9 cellular contexts compared by ENCODE assay signal in the genomic region with DNA sequence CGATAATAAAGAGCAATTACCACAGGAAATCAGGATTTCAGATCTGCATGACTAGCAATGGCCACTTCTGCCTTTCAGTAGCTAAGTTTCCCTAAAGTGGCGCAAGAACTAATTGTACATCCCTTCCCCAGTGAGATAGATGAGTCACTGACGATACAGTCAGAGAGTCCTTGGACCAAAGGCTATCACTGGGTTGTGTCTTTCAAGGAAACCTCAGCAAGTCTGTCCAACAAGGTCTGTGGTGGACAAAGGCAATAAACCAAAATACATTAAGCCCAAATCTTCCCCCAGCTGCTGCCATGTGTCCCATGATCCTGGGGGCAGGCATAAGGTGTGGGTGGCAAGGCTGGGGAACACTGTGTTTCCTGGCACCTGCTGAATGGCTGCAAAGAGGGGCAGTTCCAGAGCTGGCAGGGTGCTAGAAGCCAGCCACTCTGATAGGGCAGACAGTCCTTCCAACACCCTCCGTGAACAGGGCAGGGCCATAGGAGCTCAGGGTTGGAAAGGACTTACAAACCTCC. TPM values are rescaled to one million over a fixed set of nuclear protein-coding genes. Genes with fewer than 3 reads are reported as not detected.
DNase-seq lines count a peak whose midpoint lies in the region; ATAC-seq and TF ChIP-seq lines count a peak whose summit lies in the region.
"Had no signal": no experiment of that assay in that cellular context is flagged by ENCODE, and none has a peak within 500 bp of the region (broad histone marks: within the 10 kb centered on the region; RNA-seq: fewer than 3 reads in every experiment).

No MANE protein-coding gene starts in this region.

- H3K4me1 ChIP-seq in SJSA1 (replicated peaks) (peaks cover 30% of the 10 kb centered on the region), spleen (peaks cover 3 to 65% (median 30%) of the 10 kb centered on the region in 6 donors), suprapubic skin (peaks cover 24% of the 10 kb centered on the region)

- peak; percentile 69 for DNase-seq in HS-5 (ENCODE audit: low read depth)
- DNase-seq in SJSA1 (ENCODE audit: low read depth in 1 of 2, low spot score in 2 of 2), result peak in 1 of 2 experiments; percentile 46
- peak; percentile 62 to 76 for DNase-seq in foreskin fibroblast
- peak; percentile 21 for DNase-seq in spleen
- no peak for DNase-seq in suprapubic skin (ENCODE audit: low spot score in 2 of 2)
- DNase-seq: activated CD8-positive, alpha-beta memory T cell treated with anti-CD3 and anti-CD28 coated beads for 24 hours; NCI-H2171 had no signal

- H3K9me3 ChIP-seq in SJSA1 (replicated peaks), result no peaks in the 10 kb centered on the region
- no peaks in the 10 kb centered on the region for H3K9me3 ChIP-seq in spleen
- no peaks in the 10 kb centered on the region for H3K9me3 ChIP-seq in suprapubic skin

- TF ChIP-seq CTCF in foreskin fibroblast (IDR thresholded peaks at IDR 0.05; ENCODE audit: low read depth, low read length) (no peak), spleen (IDR thresholded peaks at IDR 0.05 in 8 of 11, conservative IDR thresholded peaks at IDR 0.05 in 3 of 11) (no peak), suprapubic skin (IDR thresholded peaks at IDR 0.05) (no peak)

- TF ChIP-seq POLR2A in spleen (IDR thresholded peaks at IDR 0.05) (no peak), suprapubic skin (IDR thresholded peaks at IDR 0.05) (no peak)

- H3K27ac ChIP-seq in SJSA1, result 0 out of 2 replicates have a peak overlapping the region, but pooled peaks have one; percentile 4
- peak overlapping the region in 1 of 8 donors; percentile 45 for H3K27ac ChIP-seq in spleen
- H3K27ac ChIP-seq in suprapubic skin, result no peak overlapping the region

- H3K4me3 ChIP-seq in SJSA1 (no peak overlapping the region), foreskin fibroblast (ENCODE audit: low read depth in 1 of 2, low read length in 2 of 2) (no peak overlapping the region), spleen (no peak overlapping the region), suprapubic skin (no peak overlapping the region)

- no peaks in the 10 kb centered on the region for H3K36me3 ChIP-seq in SJSA1
- H3K36me3 ChIP-seq in spleen, result no peaks in the 10 kb centered on the region
- no peaks in the 10 kb centered on the region for H3K36me3 ChIP-seq in suprapubic skin

- no peak for TF ChIP-seq EP300 in suprapubic skin (IDR thresholded peaks at IDR 0.05)

- WGBS in spleen, 5 donors, result 55 to 83% (median 69%) methylated on average over 3 to 4 of the region's 4 CpGs
- 84% methylated on average over 4 of the region's 4 CpGs for WGBS in suprapubic skin

- intact Hi-C loops in spleen (cut with DNase I; ENCODE audit: low total_unique reads), result no loop called here

- ATAC-seq in HG02759 (IDR thresholded peaks at IDR 0.05; ENCODE audit: unreplicated experiment) (no peak), HG03095 (IDR thresholded peaks at IDR 0.05; ENCODE audit: unreplicated experiment) (no peak)

- H3K27me3 ChIP-seq in SJSA1 (replicated peaks) (no peaks in the 10 kb centered on the region), spleen (replicated peaks in 1 of 7) (peaks cover 0 to 30% (median 0%) of the 10 kb centered on the region in 7 donors), suprapubic skin (no peaks in the 10 kb centered on the region)

RNA-seq across cellular contexts. Expression of gene MTMR4, which starts 20.5 kb away (rescaled TPM):
- total RNA-seq in SJSA1 (2014; rRNA removed; shearing (Covaris generic)), result 20.3 and 40.2 TPM in 2 replicates
- total RNA-seq in spleen, result 10 to 100 TPM; 42.0 to 61.9 (median 50.3) TPM
- 10 to 100 TPM; 12.7 to 17.3 (median 14.1) TPM for polyA plus RNA-seq in spleen
- 10 to 100 TPM; 31.7 to 66.0 (median 53.4) TPM for total RNA-seq in suprapubic skin

RNA-seq across cellular contexts. Expression of gene HSF5, which starts 46.8 kb away (rescaled TPM):
- total RNA-seq in SJSA1 (2014; rRNA removed; shearing (Covaris generic)), result not detected in 2 replicates
- total RNA-seq in spleen, result 1 to 10 TPM; 1.1 to 1.7 (median 1.3) TPM
- under 1 TPM; 0.57 to 0.79 (median 0.61) TPM for polyA plus RNA-seq in spleen
- not detected for total RNA-seq in suprapubic skin

Comparison
In these comparisons a context has a peak if more than half of its experiments do, and no peak if none do; other contexts are left out.
1. DNase-seq: peak in HS-5 (single experiment), foreskin fibroblast (2 of 2) and spleen (single experiment); none in suprapubic skin (0 of 2).